In genomic region chr10:88670497-88670896, GRCh38 we compare ENCODE assay signal across 15 cellular contexts.
DNase-seq lines count a peak whose midpoint lies in the region; ATAC-seq lines count a peak whose summit lies in the region.
"Had no signal": no experiment of that assay in that cellular context is flagged by ENCODE, and none has a peak within 500 bp of the region (broad histone marks: within the 10 kb centered on the region; RNA-seq: fewer than 3 reads in every experiment).

No MANE protein-coding gene starts in this region.

- peaks cover 19% of the 10 kb centered on the region for H3K27me3 Mint-ChIP-seq in T-helper 2 cell treated with Interferon-gamma antibody and Interleukin-4, amounts not matched to agents 5 μg/mL and 100 μg/mL, for 36 hours (ENCODE audit: low read depth)

- DNase-seq in activated T-cell treated with anti-CD3 and anti-CD28 coated beads for 24 hours (ENCODE audit: low read depth) (peak; percentile 1), COLO668 (lab: John Stamatoyannopoulos, UW; ENCODE audit: unreplicated experiment) (no peak), NCI-H446 treated with DMSO at 0.1 percent for 48 hours (lab: John Stamatoyannopoulos, UW) (no peak)
- DNase-seq in activated T-cell treated with anti-CD3 and anti-CD28 coated beads, Interleukin-2, amount 50 U/mL, for 1 hour, result no peak
- peak; percentile 10 for DNase-seq in T-helper 2 cell treated with Interferon-gamma antibody and Interleukin-4, amounts not matched to agents 5 μg/mL and 100 μg/mL, for 36 hours (ENCODE audit: low spot score)
- peak in 2 of 3 donors; percentile 1 to 19 for DNase-seq in stimulated activated CD4-positive, alpha-beta T cell treated with anti-CD3 and anti-CD28 coated beads, TNF-alpha, amount 100 ng/mL, for 48 hours (ENCODE audit: low read depth in 3 of 3)
- DNase-seq: amygdala, Caco-2, KBM-7, mammary epithelial cell, NCI-H1105, nephron progenitor cell, T1000 had no signal

- H3K4me1 Mint-ChIP-seq in T-helper 2 cell treated with Interferon-gamma antibody and Interleukin-4, amounts not matched to agents 5 μg/mL and 100 μg/mL, for 36 hours (ENCODE audit: low read depth), result peaks cover 5% of the 10 kb centered on the region

- no peak overlapping the region for H3K4me3 Mint-ChIP-seq in T-helper 2 cell treated with Interferon-gamma antibody and Interleukin-4, amounts not matched to agents 5 μg/mL and 100 μg/mL, for 36 hours
- H3K4me3 Mint-ChIP-seq: nephron progenitor cell had no signal

- no peaks in the 10 kb centered on the region for H3K9me3 Mint-ChIP-seq in T-helper 2 cell treated with Interferon-gamma antibody and Interleukin-4, amounts not matched to agents 5 μg/mL and 100 μg/mL, for 36 hours
- H3K9me3 Mint-ChIP-seq: nephron progenitor cell had no signal

- ATAC-seq in GM21515 (IDR thresholded peaks at IDR 0.05; ENCODE audit: unreplicated experiment), result peak; percentile 56
- no peak for ATAC-seq in GM21528 (IDR thresholded peaks at IDR 0.05; ENCODE audit: low FRiP score, unreplicated experiment)

- H3K36me3 Mint-ChIP-seq in T-helper 2 cell treated with Interferon-gamma antibody and Interleukin-4, amounts not matched to agents 5 μg/mL and 100 μg/mL, for 36 hours (ENCODE audit: low read depth), result no peaks in the 10 kb centered on the region

- no peak overlapping the region for H3K27ac Mint-ChIP-seq in T-helper 2 cell treated with Interferon-gamma antibody and Interleukin-4, amounts not matched to agents 5 μg/mL and 100 μg/mL, for 36 hours
- H3K27ac Mint-ChIP-seq: nephron progenitor cell had no signal

Comparison
In these comparisons a context has a peak if more than half of its experiments do, and no peak if none do; other contexts are left out.
1. DNase-seq: peak in activated T-cell treated with anti-CD3 and anti-CD28 coated beads for 24 hours (single experiment), T-helper 2 cell treated with Interferon-gamma antibody and Interleukin-4, amounts not matched to agents 5 μg/mL and 100 μg/mL, for 36 hours (single experiment) and stimulated activated CD4-positive, alpha-beta T cell treated with anti-CD3 and anti-CD28 coated beads, TNF-alpha, amount 100 ng/mL, for 48 hours (2 of 3); none in activated T-cell treated with anti-CD3 and anti-CD28 coated beads, Interleukin-2, amount 50 U/mL, for 1 hour (single experiment), COLO668 (single experiment) and NCI-H446 treated with DMSO at 0.1 percent for 48 hours (single experiment).